In the genomic region with DNA sequence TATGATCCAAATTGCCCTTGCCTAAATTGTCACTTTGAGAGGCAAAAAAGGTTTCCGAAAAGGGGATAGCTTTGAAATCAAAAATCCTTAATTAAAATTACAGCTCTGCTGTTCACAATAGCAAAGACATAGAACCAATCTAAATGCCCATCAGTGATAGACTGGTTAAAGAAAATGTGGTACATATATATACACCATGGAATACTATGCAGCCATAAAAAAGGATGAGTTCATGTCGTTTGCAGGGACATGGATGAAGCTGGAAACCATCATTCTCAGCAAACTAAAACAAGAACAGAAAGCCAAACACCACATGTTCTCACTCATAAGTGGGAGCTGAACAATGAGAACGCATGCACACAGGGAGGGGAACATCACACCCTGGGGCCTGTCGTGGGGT, we compare ENCODE assay signal across 3 cellular contexts.
TF ChIP-seq lines count a peak whose summit lies in the region.

No MANE protein-coding gene starts in this region.

TF ChIP-seq in HEK293, 187 proteins besides CTCF, POLR2A, EP300 and RAD21:
- peak; percentile 93 for TF ChIP-seq ZNF146 (tag by site-specific recombination; IDR thresholded peaks at IDR 0.05)
- TF ChIP-seq, protein P1, sequence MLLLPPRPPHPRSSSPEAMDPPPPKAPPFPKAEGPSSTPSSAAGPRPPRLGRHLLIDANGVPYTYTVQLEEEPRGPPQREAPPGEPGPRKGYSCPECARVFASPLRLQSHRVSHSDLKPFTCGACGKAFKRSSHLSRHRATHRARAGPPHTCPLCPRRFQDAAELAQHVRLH (tag by site-specific recombination; IDR thresholded peaks at IDR 0.05): peak; percentile 29; the same call in 1 of the 2 replicates

TF ChIP-seq in SK-N-SH treated with all-trans-retinoic acid at 6 μM for 48 hours, 23 proteins besides CTCF, POLR2A, EP300 and RAD21:
- peak; percentile 71 for TF ChIP-seq ZNF8 (CRISPR knock-in tag; IDR thresholded peaks at IDR 0.05)

TF ChIP-seq in K562, 482 proteins besides CTCF, POLR2A, EP300 and RAD21:
- peak; percentile 60 for TF ChIP-seq ZNF146 (CRISPR knock-in tag; IDR thresholded peaks at IDR 0.05; ENCODE audit: unreplicated experiment)
TF ChIP-seq in K562: peak in this region for 1; not testable (repeated sequence) for 481.
